Comparison of ENCODE assay signal across 8 cellular contexts in the genomic region with DNA sequence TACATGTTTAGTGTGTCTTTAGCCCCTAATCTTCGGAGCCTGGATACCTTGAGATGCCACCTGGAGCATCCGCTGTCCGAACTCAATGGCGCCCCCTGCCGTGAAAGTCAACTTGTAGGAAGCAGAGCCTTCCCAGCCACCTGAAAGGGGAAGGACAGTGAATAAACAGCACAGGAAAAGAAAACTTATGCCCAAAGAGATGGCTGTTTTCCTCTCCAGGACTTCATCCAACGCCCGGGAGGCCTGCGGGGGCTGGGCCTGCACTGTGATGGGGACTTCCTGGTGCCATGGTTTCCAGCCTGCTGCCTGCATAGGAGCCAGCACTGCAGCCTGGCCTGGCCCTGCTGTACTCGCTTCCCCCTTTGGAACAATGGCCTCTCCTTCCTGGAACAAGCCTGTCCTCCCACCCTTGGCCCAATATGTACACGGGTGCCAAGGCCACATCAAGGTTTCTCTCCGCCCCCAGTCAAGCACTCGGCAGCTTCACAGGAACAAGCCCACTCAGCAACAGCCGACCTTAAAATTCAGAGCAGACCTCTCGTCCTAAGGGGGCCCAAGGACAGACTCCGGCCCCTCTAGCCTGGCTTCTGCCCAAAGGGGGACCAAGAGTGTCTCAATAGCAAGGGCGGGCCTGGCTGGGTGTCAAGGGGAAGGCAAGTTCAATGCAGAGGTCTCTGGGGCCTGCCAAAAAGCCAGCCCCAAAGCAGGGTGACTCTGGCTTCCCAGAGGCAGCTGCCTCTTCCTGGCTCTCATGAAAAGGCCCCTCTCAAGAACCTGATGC. TPM values are rescaled to one million over a fixed set of nuclear protein-coding genes. Genes with fewer than 3 reads are reported as not detected.
DNase-seq lines count a peak whose midpoint lies in the region; ATAC-seq and TF ChIP-seq lines count a peak whose summit lies in the region.

No MANE protein-coding gene starts in this region.

- no peak for ATAC-seq in Right ventricle myocardium superior (ENCODE audit: poor library complexity)
- no peak for ATAC-seq in HG02610 (IDR thresholded peaks at IDR 0.05; ENCODE audit: unreplicated experiment)

- intact Hi-C loops in Right ventricle myocardium superior (cut with DNase I) = no loop called here

- peak; percentile 77 for TF ChIP-seq CTCF in HL-60 (IDR thresholded peaks at IDR 0.05; ENCODE audit: insufficient read depth, low read length)
- TF ChIP-seq CTCF in retinal pigment epithelial cell (conservative IDR thresholded peaks at IDR 0.05; ENCODE audit: low read depth, low read length) = peak; percentile 78

- DNase-seq in Ammon's horn (ENCODE audit: low spot score) = peak; percentile 82
- DNase-seq in HL-60 (ENCODE audit: low read depth in 1 of 2, low spot score in 1 of 2) = peak in 1 of 2 experiments; percentile 81
- peak; percentile 77 for DNase-seq in RPMI8226
- peak; percentile 71 for DNase-seq in activated gamma-delta T cell treated with anti-CD3 and anti-CD28 coated beads, Interleukin-2, amount 50 U/mL, for 16 hours (ENCODE audit: low read depth)
- DNase-seq in Right ventricle myocardium superior = peak; percentile 88
- DNase-seq in retinal pigment epithelial cell (ENCODE audit: low read depth) = no peak
- DNase-seq in DMS79 (lab: John Stamatoyannopoulos, UW) = no peak

- H3K27ac ChIP-seq in HL-60 (replicated peaks) = no peak overlapping the region

- no peaks in the 10 kb centered on the region for H3K27me3 ChIP-seq in HL-60 (ENCODE audit: insufficient read depth, poor library complexity, severe bottlenecking)

- no peak overlapping the region for H3K4me3 ChIP-seq in HL-60 (replicated peaks; ENCODE audit: insufficient read depth, low read length)
- H3K4me3 ChIP-seq in retinal pigment epithelial cell (ENCODE audit: low read length) = no peak overlapping the region

RNA-seq across cellular contexts. Expression of gene UNC13D, which starts 4.5 kb away (rescaled TPM):
- total RNA-seq in Right ventricle myocardium superior = 10.6 TPM

RNA-seq across cellular contexts. Expression of gene WBP2, which starts 6.4 kb away (rescaled TPM):
- 145 TPM for total RNA-seq in Right ventricle myocardium superior

RNA-seq across cellular contexts. Expression of gene TRIM47, which starts 29.7 kb away (rescaled TPM):
- 33.4 TPM for total RNA-seq in Right ventricle myocardium superior

RNA-seq across cellular contexts. Expression of gene TRIM65, which starts 48.0 kb away (rescaled TPM):
- 9.1 TPM for total RNA-seq in Right ventricle myocardium superior

RNA-seq across cellular contexts. Expression of gene MRPL38, which starts 56.0 kb away (rescaled TPM):
- 113 TPM for total RNA-seq in Right ventricle myocardium superior

Comparison
In these comparisons a context has a peak if more than half of its experiments do, and no peak if none do; other contexts are left out.
1. DNase-seq: peak in Ammon's horn (single experiment), RPMI8226 (single experiment), activated gamma-delta T cell treated with anti-CD3 and anti-CD28 coated beads, Interleukin-2, amount 50 U/mL, for 16 hours (single experiment) and Right ventricle myocardium superior (single experiment); none in retinal pigment epithelial cell (single experiment) and DMS79 (single experiment).